In genomic region chrX:153388722-153389459, GRCh38 we compare ENCODE assay signal across 1 cellular context.
TF ChIP-seq lines count a peak whose summit lies in the region.

No MANE protein-coding gene starts in this region.

TF ChIP-seq in HepG2, 621 proteins besides CTCF, POLR2A, EP300 and RAD21:
- no peak for TF ChIP-seq MEF2D (CRISPR knock-in tag; IDR thresholded peaks at IDR 0.05)
- TF ChIP-seq MIER3 (CRISPR knock-in tag; IDR thresholded peaks at IDR 0.05; ENCODE audit: borderline replicate concordance): no peak
- TF ChIP-seq ZFP62 (CRISPR knock-in tag; IDR thresholded peaks at IDR 0.05): no peak
- TF ChIP-seq ZNF646 (CRISPR knock-in tag; IDR thresholded peaks at IDR 0.05): peak; percentile 78
- no peak for TF ChIP-seq ZNF251 (CRISPR knock-in tag; IDR thresholded peaks at IDR 0.05)
- TF ChIP-seq POGZ (CRISPR knock-in tag; IDR thresholded peaks at IDR 0.05): no peak
- TF ChIP-seq TFDP2 (CRISPR knock-in tag; IDR thresholded peaks at IDR 0.05): no peak
TF ChIP-seq in HepG2: peak in this region for 1.
